12 cellular contexts compared by ENCODE assay signal in the genomic region with DNA sequence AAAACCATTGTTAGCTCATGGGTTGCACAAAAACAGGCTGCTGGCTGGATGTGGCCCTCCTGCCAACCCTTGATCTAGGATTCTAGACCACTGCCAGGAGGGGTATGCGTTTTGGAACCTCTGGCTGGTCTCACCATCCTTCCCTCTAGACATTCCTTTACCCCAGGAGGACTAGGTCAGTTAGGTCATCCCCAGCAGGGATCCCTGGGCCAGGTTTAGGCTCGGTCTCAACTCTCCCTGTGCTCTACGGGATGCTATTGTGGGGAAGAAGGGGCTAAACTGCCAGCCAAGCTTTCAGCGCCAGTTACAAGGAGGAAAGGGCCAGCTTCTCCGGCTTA. TPM values are rescaled to one million over a fixed set of nuclear protein-coding genes. Genes with fewer than 3 reads are reported as not detected.
DNase-seq lines count a peak whose midpoint lies in the region; ATAC-seq and TF ChIP-seq lines count a peak whose summit lies in the region.
"Had no signal": no experiment of that assay in that cellular context is flagged by ENCODE, and none has a peak within 500 bp of the region (broad histone marks: within the 10 kb centered on the region; RNA-seq: fewer than 3 reads in every experiment).

No MANE protein-coding gene starts in this region.

- H3K27me3 Mint-ChIP-seq in activated naive CD8-positive, alpha-beta T cell treated with anti-CD3 and anti-CD28 coated beads, Interleukin-2, amount 50 U/mL, for 24 hours = no peaks in the 10 kb centered on the region

- CTCF ChIA-PET in A673 (lab: Charles Lee) = no interaction called here

- H3K27ac Mint-ChIP-seq in activated naive CD8-positive, alpha-beta T cell treated with anti-CD3 and anti-CD28 coated beads, Interleukin-2, amount 50 U/mL, for 24 hours = peak overlapping the region; percentile 89

- no peak overlapping the region for H2AFZ ChIP-seq in ACC112 (ENCODE audit: low read length, unreplicated experiment)

- H3K27me3 ChIP-seq in ACC112 (ENCODE audit: insufficient read depth, low read length) = no peaks in the 10 kb centered on the region
- no peaks in the 10 kb centered on the region for H3K27me3 ChIP-seq in HL-60 (ENCODE audit: insufficient read depth, poor library complexity, severe bottlenecking)
- no peaks in the 10 kb centered on the region for H3K27me3 ChIP-seq in mucosa of rectum (ENCODE audit: control insufficient read depth in 2 of 2, insufficient read depth in 2 of 2, low read length in 2 of 2)
- no peaks in the 10 kb centered on the region for H3K27me3 ChIP-seq in A673 (replicated peaks; ENCODE audit: insufficient read depth, low read depth, low read length, poor library complexity)
- H3K27me3 ChIP-seq in brain microvascular endothelial cell (replicated peaks) = no peaks in the 10 kb centered on the region

- TF ChIP-seq CTCF in HL-60 (IDR thresholded peaks at IDR 0.05; ENCODE audit: insufficient read depth, low read length) = no peak
- TF ChIP-seq CTCF in A673 (conservative IDR thresholded peaks at IDR 0.05; ENCODE audit: low read depth, low read length) = no peak
- TF ChIP-seq CTCF in brain microvascular endothelial cell (IDR thresholded peaks at IDR 0.05; ENCODE audit: low read depth, low read length, missing control alignments) = no peak

- ATAC-seq in activated naive CD8-positive, alpha-beta T cell treated with anti-CD3 and anti-CD28 coated beads, Interleukin-2, amount 50 U/mL, for 24 hours = no peak
- ATAC-seq: left lobe of liver had no signal

- intact Hi-C loops in A673 (cut with micrococcal nuclease; ENCODE audit: unreplicated experiment) = no loop called here

- peak overlapping the region in 1 of 2 donors; percentile 54 for H3K9ac ChIP-seq in mucosa of rectum (ENCODE audit: low read depth in 1 of 2, low read length in 2 of 2)

- H3K27ac ChIP-seq in ACC112 (ENCODE audit: low read depth, low read length) = peak overlapping the region; percentile 99
- H3K27ac ChIP-seq in HL-60 (replicated peaks) = peak overlapping the region; percentile 46
- peak overlapping the region; percentile 85 to 87 for H3K27ac ChIP-seq in mucosa of rectum (ENCODE audit: low read depth in 2 of 2, low read length in 2 of 2)
- no peak overlapping the region for H3K27ac ChIP-seq in A673 (ENCODE audit: low read depth, low read length, poor library complexity, severe bottlenecking)
- no peak overlapping the region for H3K27ac ChIP-seq in brain microvascular endothelial cell

- peaks cover 100% of the 10 kb centered on the region for H3K4me1 Mint-ChIP-seq in activated naive CD8-positive, alpha-beta T cell treated with anti-CD3 and anti-CD28 coated beads, Interleukin-2, amount 50 U/mL, for 24 hours

- H3K4me3 ChIP-seq in ACC112 (ENCODE audit: low read depth, low read length) (peak overlapping the region; percentile 11; the same call in 1 of the 2 replicates), HL-60 (replicated peaks; ENCODE audit: insufficient read depth, low read length) (no peak overlapping the region), mucosa of rectum (ENCODE audit: low read length in 2 of 2) (no peak overlapping the region), A673 (ENCODE audit: low read depth, low read length, poor library complexity, severe bottlenecking) (no peak overlapping the region), brain microvascular endothelial cell (ENCODE audit: low read depth, low read length) (no peak overlapping the region)

- H3K9me3 Mint-ChIP-seq in activated naive CD8-positive, alpha-beta T cell treated with anti-CD3 and anti-CD28 coated beads, Interleukin-2, amount 50 U/mL, for 24 hours = no peaks in the 10 kb centered on the region

- no peak for DNase-seq in HL-60 (ENCODE audit: low read depth in 1 of 2, low spot score in 1 of 2)
- no peak for DNase-seq in activated naive CD8-positive, alpha-beta T cell treated with anti-CD3 and anti-CD28 coated beads, Interleukin-2, amount 50 U/mL, for 24 hours
- DNase-seq in A673 (ENCODE audit: low spot score) = no peak
- no peak for DNase-seq in GM03348 (ENCODE audit: low spot score)
- DNase-seq in brain microvascular endothelial cell = no peak
- DNase-seq in stimulated activated CD8-positive, alpha-beta memory T cell treated with anti-CD3 and anti-CD28 coated beads, Interleukin-4, amount 100 ng/mL, for 48 hours = no peak
- DNase-seq: COR-L47, GOT3, NCI-H446 treated with DMSO at 0.1 percent for 48 hours had no signal

- POLR2A ChIA-PET in A673 (lab: Charles Lee; ENCODE audit: low non-redundant PET) = no interaction called here

- H3K36me3 Mint-ChIP-seq in activated naive CD8-positive, alpha-beta T cell treated with anti-CD3 and anti-CD28 coated beads, Interleukin-2, amount 50 U/mL, for 24 hours (ENCODE audit: low read depth) = peaks cover 65% of the 10 kb centered on the region

- H3K9me3 ChIP-seq in mucosa of rectum (ENCODE audit: control insufficient read depth in 2 of 2, low read length in 2 of 2) = no peaks in the 10 kb centered on the region
- H3K9me3 ChIP-seq in A673 (ENCODE audit: low read depth, low read length, poor library complexity, severe bottlenecking) = no peaks in the 10 kb centered on the region

- BruUV-seq in A673 (replicated peaks; lab: Mats Ljungman, UMichigan) = no TSS peak

- H3K4me3 Mint-ChIP-seq in activated naive CD8-positive, alpha-beta T cell treated with anti-CD3 and anti-CD28 coated beads, Interleukin-2, amount 50 U/mL, for 24 hours = no peak overlapping the region

- in situ Hi-C loops in brain microvascular endothelial cell (cut with HindIII; ENCODE audit: low pct_ligation_motif_present, low sequenced_read_pairs) = no loop called here

- H3K4me1 ChIP-seq in ACC112 (ENCODE audit: control insufficient read depth, insufficient read depth, low read length, unreplicated experiment) (peaks cover 70% of the 10 kb centered on the region), mucosa of rectum (ENCODE audit: control insufficient read depth in 2 of 2, insufficient read depth in 2 of 2, low read length in 2 of 2) (peaks cover 71 to 96% of the 10 kb centered on the region in 2 donors), A673 (ENCODE audit: insufficient read depth, low read length, poor library complexity, severe bottlenecking) (peaks cover 2% of the 10 kb centered on the region)

- peaks cover 80% of the 10 kb centered on the region for H3K79me2 ChIP-seq in ACC112 (ENCODE audit: control insufficient read depth, insufficient read depth, low read length, unreplicated experiment)

- H3K36me3 ChIP-seq in ACC112 (ENCODE audit: insufficient read depth, low read length) = peaks cover 13% of the 10 kb centered on the region
- peaks cover 0 to 3% of the 10 kb centered on the region in 2 donors for H3K36me3 ChIP-seq in mucosa of rectum (ENCODE audit: control insufficient read depth in 2 of 2, insufficient read depth in 2 of 2, low read length in 2 of 2)
- peaks cover 5% of the 10 kb centered on the region for H3K36me3 ChIP-seq in A673 (ENCODE audit: insufficient read depth, low read length, poor library complexity, severe bottlenecking)
- peaks cover 31% of the 10 kb centered on the region for H3K36me3 ChIP-seq in brain microvascular endothelial cell (replicated peaks)

RNA-seq across cellular contexts. Expression of gene SLC2A1, which starts 22.7 kb away (rescaled TPM):
- 36.7 and 43.2 TPM in 2 replicates for total RNA-seq in A673 (2021)

Comparison
In these comparisons a context has a peak if more than half of its experiments do, and no peak if none do; other contexts are left out.
1. H3K27ac ChIP-seq: peak in ACC112 (single experiment), HL-60 (single experiment) and mucosa of rectum (2 of 2); none in A673 (single experiment) and brain microvascular endothelial cell (single experiment).